In genomic region chr20:5592165-5592564, GRCh38 we compare ENCODE assay signal across 19 cellular contexts. TPM values are rescaled to one million over a fixed set of nuclear protein-coding genes. Genes with fewer than 3 reads are reported as not detected.
DNase-seq lines count a peak whose midpoint lies in the region; ATAC-seq and TF ChIP-seq lines count a peak whose summit lies in the region.
"Had no signal": no experiment of that assay in that cellular context is flagged by ENCODE, and none has a peak within 500 bp of the region (broad histone marks: within the 10 kb centered on the region; RNA-seq: fewer than 3 reads in every experiment).

No MANE protein-coding gene starts in this region.

- H3K27me3 Mint-ChIP-seq in activated CD4-positive, alpha-beta T cell treated with anti-CD3 and anti-CD28 coated beads for 36 hours = no peaks in the 10 kb centered on the region
- no peaks in the 10 kb centered on the region for H3K27me3 Mint-ChIP-seq in activated T-helper 2 cell treated with anti-CD3 and anti-CD28 coated beads, Interferon-gamma antibody, Interleukin-2, Interleukin-4, amounts not matched to agents 10 μg/mL and 5 μg/mL and 100 μg/mL, durations not matched to agents 14 hours and 24 hours and 36 hours (ENCODE audit: low read depth)
- H3K27me3 Mint-ChIP-seq in natural killer cell (ENCODE audit: low read depth in 2 of 2) = no peaks in the 10 kb centered on the region

- H2BK20ac ChIP-seq in IMR-90 (ENCODE audit: low read depth, low read length) = no peak overlapping the region

- no peak for TF ChIP-seq POLR2A in IMR-90 (IDR thresholded peaks at IDR 0.05; ENCODE audit: low read depth, low read length)
- no peak for TF ChIP-seq POLR2A in vagina (IDR thresholded peaks at IDR 0.05)

- no peak overlapping the region for H3K56ac ChIP-seq in IMR-90 (ENCODE audit: extremely low read depth, insufficient read depth, low read length)

- no peak overlapping the region for H3K4ac ChIP-seq in IMR-90 (ENCODE audit: low read depth, low read length)

- no peak overlapping the region for H2BK5ac ChIP-seq in IMR-90 (ENCODE audit: low read depth, low read length, poor library complexity, severe bottlenecking)

- BruUV-seq in IMR-90 (replicated peaks; lab: Mats Ljungman, UMichigan) = TSS peak; percentile 18

- H3K9me3 ChIP-seq in IMR-90 (ENCODE audit: control insufficient read depth, insufficient read depth, low read length) (no peaks in the 10 kb centered on the region), vagina (no peaks in the 10 kb centered on the region)
- H3K9me3 ChIP-seq: esophagus muscularis mucosa, psoas muscle, SK-N-SH, upper lobe of right lung had no signal

- H3K4me1 Mint-ChIP-seq in activated CD4-positive, alpha-beta T cell treated with anti-CD3 and anti-CD28 coated beads for 36 hours = peaks cover 78% of the 10 kb centered on the region
- H3K4me1 Mint-ChIP-seq in activated T-helper 2 cell treated with anti-CD3 and anti-CD28 coated beads, Interferon-gamma antibody, Interleukin-2, Interleukin-4, amounts not matched to agents 10 μg/mL and 5 μg/mL and 100 μg/mL, durations not matched to agents 14 hours and 24 hours and 36 hours (ENCODE audit: low read depth) = peaks cover 64% of the 10 kb centered on the region
- peaks cover 27 to 44% of the 10 kb centered on the region in 2 donors for H3K4me1 Mint-ChIP-seq in natural killer cell

- no CpG with 5 or more reads among the region's 3 CpGs for WGBS in IMR-90 (ENCODE audit: extremely low coverage in 2 of 2, insufficient read length in 1 of 2), 2 experiments

- no peak overlapping the region for H2AK9ac ChIP-seq in IMR-90 (replicated peaks; ENCODE audit: low read depth, low read length, poor library complexity)

- intact Hi-C loops in activated CD4-positive, alpha-beta T cell treated with anti-CD3 and anti-CD28 coated beads for 36 hours (cut with DNase I, micrococcal nuclease) = no loop called here
- intact Hi-C loops in IMR-90 (cut with micrococcal nuclease) (no loop called here), natural killer cell (cut with micrococcal nuclease) (no loop called here), vagina (cut with DNase I) (no loop called here)
- intact Hi-C loops in activated T-helper 2 cell treated with anti-CD3 and anti-CD28 coated beads, Interferon-gamma antibody, Interleukin-2, Interleukin-4, amounts not matched to agents 10 μg/mL and 5 μg/mL and 100 μg/mL, durations not matched to agents 14 hours and 24 hours and 36 hours (cut with micrococcal nuclease) = loop anchor here (2.0 to 5.0 kb wide), 2 partner anchors 67 to 80 kb away; no protein-coding TSS in a partner anchor

- TF ChIP-seq CTCF in IMR-90 (conservative IDR thresholded peaks at IDR 0.05; ENCODE audit: low read depth, low read length) = no peak
- no peak for TF ChIP-seq CTCF in natural killer cell (IDR thresholded peaks at IDR 0.05)
- TF ChIP-seq CTCF in vagina (IDR thresholded peaks at IDR 0.05) = no peak

- CTCF ChIA-PET in activated CD4-positive, alpha-beta T cell treated with anti-CD3 and anti-CD28 coated beads for 36 hours (lab: Charles Lee) = interaction anchor here (0.8 to 2.5 kb wide), 6 partner anchors 11 to 195 kb away, joined by 3 to 16 read pairs (median 4); no protein-coding TSS in a partner anchor
- CTCF ChIA-PET in IMR-90 (lab: Yijun Ruan, JAX) = no interaction called here

- H3K4me1 ChIP-seq in IMR-90 (ENCODE audit: control insufficient read depth, insufficient read depth, low read length) (peaks cover 3% of the 10 kb centered on the region; the same call in 1 of the 2 replicates), vagina (no peaks in the 10 kb centered on the region)
- H3K4me1 ChIP-seq: psoas muscle had no signal

- no peak overlapping the region for H2AFZ ChIP-seq in IMR-90 (replicated peaks; ENCODE audit: low read length, poor library complexity)

- H2AK5ac ChIP-seq in IMR-90 (ENCODE audit: low read depth, low read length) = no peak overlapping the region

- H2BK15ac ChIP-seq in IMR-90 (ENCODE audit: low read depth, low read length) = no peak overlapping the region

- H3K9me1 ChIP-seq in IMR-90 (ENCODE audit: insufficient read depth, low read length) = no peaks in the 10 kb centered on the region

- in situ Hi-C loops in IMR-90 (cut with MboI; ENCODE audit: low sequenced_read_pairs) = no loop called here

- peak overlapping the region; percentile 32 for H3K4me3 Mint-ChIP-seq in activated CD4-positive, alpha-beta T cell treated with anti-CD3 and anti-CD28 coated beads for 36 hours
- H3K4me3 Mint-ChIP-seq in activated T-helper 2 cell treated with anti-CD3 and anti-CD28 coated beads, Interferon-gamma antibody, Interleukin-2, Interleukin-4, amounts not matched to agents 10 μg/mL and 5 μg/mL and 100 μg/mL, durations not matched to agents 14 hours and 24 hours and 36 hours (ENCODE audit: low read depth) = peak overlapping the region; percentile 58
- H3K4me3 Mint-ChIP-seq in natural killer cell = peak overlapping the region; percentile 75
- H3K4me3 Mint-ChIP-seq: CD14-positive monocyte, nephron had no signal

- no peak overlapping the region for H4K91ac ChIP-seq in IMR-90 (ENCODE audit: insufficient read depth, low read depth, low read length)

- TF ChIP-seq RAD21 in IMR-90 (IDR thresholded peaks at IDR 0.05; ENCODE audit: low read length) = no peak

- ATAC-seq in activated CD4-positive, alpha-beta T cell treated with anti-CD3 and anti-CD28 coated beads for 36 hours = no peak
- ATAC-seq in IMR-90 (ENCODE audit: low read depth) = no peak
- no peak for ATAC-seq in natural killer cell
- ATAC-seq: psoas muscle, upper lobe of right lung had no signal

- POLR2A ChIA-PET in activated CD4-positive, alpha-beta T cell treated with anti-CD3 and anti-CD28 coated beads for 36 hours (lab: Charles Lee) = interaction anchor here (2.8 kb wide), 1 partner anchor 13 kb away, joined by 17 read pairs; no protein-coding TSS in a partner anchor
- POLR2A ChIA-PET in IMR-90 (lab: Charles Lee; ENCODE audit: unreplicated experiment) = no interaction called here

- H3K18ac ChIP-seq in IMR-90 (ENCODE audit: low read depth, low read length) = no peak overlapping the region

- H4K8ac ChIP-seq in IMR-90 (ENCODE audit: low read depth in 2 of 2, low read length in 2 of 2) = no peak overlapping the region

- no peak for DNase-seq in activated CD4-positive, alpha-beta T cell treated with anti-CD3 and anti-CD28 coated beads for 36 hours
- DNase-seq in activated CD4-positive, alpha-beta T cell treated with anti-CD3 and anti-CD28 coated beads for 4 hours = no peak
- DNase-seq in IMR-90 (no peak), natural killer cell (no peak), inferior parietal cortex (ENCODE audit: extremely low spot score) (no peak), vagina (ENCODE audit: extremely low spot score in 2 of 2) (no peak), DMS 273 (lab: John Stamatoyannopoulos, UW; ENCODE audit: unreplicated experiment) (no peak)
- no peak for DNase-seq in activated T-helper 2 cell treated with anti-CD3 and anti-CD28 coated beads, Interferon-gamma antibody, Interleukin-2, Interleukin-4, amounts not matched to agents 10 μg/mL and 5 μg/mL and 100 μg/mL, durations not matched to agents 14 hours and 24 hours and 36 hours (ENCODE audit: low spot score)
- DNase-seq: DMS79; NCI-H1436 treated with DMSO at 0.1 percent for 48 hours; psoas muscle; SK-N-SH; stimulated activated naive CD4-positive, alpha-beta T cell; upper lobe of right lung had no signal

- no peak overlapping the region for H3K23ac ChIP-seq in IMR-90 (ENCODE audit: low read depth, low read length)

- H4K5ac ChIP-seq in IMR-90 (ENCODE audit: low read depth, low read length) = no peak overlapping the region

- H3K27ac Mint-ChIP-seq in activated CD4-positive, alpha-beta T cell treated with anti-CD3 and anti-CD28 coated beads for 36 hours = peak overlapping the region; percentile 83
- peak overlapping the region; percentile 90 for H3K27ac Mint-ChIP-seq in activated T-helper 2 cell treated with anti-CD3 and anti-CD28 coated beads, Interferon-gamma antibody, Interleukin-2, Interleukin-4, amounts not matched to agents 10 μg/mL and 5 μg/mL and 100 μg/mL, durations not matched to agents 14 hours and 24 hours and 36 hours
- peak overlapping the region; percentile 91 to 95 for H3K27ac Mint-ChIP-seq in natural killer cell
- H3K27ac Mint-ChIP-seq: CD14-positive monocyte, nephron had no signal

- no peak overlapping the region for H3K14ac ChIP-seq in IMR-90 (replicated peaks; ENCODE audit: low read depth, low read length)

- H3K4me3 ChIP-seq in IMR-90 (ENCODE audit: insufficient read depth, low read depth, low read length) = no peak overlapping the region
- H3K4me3 ChIP-seq in vagina = no peak overlapping the region
- H3K4me3 ChIP-seq: cardiac muscle cell, esophagus muscularis mucosa, lung, psoas muscle, upper lobe of right lung had no signal

- H3K27ac ChIP-seq in IMR-90 (ENCODE audit: insufficient read depth, low read length) = no peak overlapping the region
- H3K27ac ChIP-seq in vagina = no peak overlapping the region
- H3K27ac ChIP-seq: cardiac muscle cell, esophagus muscularis mucosa, psoas muscle had no signal

- no peak overlapping the region for H3K4me2 ChIP-seq in IMR-90 (ENCODE audit: low read depth, low read length)
- H3K4me2 ChIP-seq: SK-N-SH had no signal

- H3K27me3 ChIP-seq in IMR-90 (ENCODE audit: control insufficient read depth, insufficient read depth, low read length) = no peaks in the 10 kb centered on the region
- no peaks in the 10 kb centered on the region for H3K27me3 ChIP-seq in vagina
- H3K27me3 ChIP-seq: cardiac muscle cell, esophagus muscularis mucosa, upper lobe of right lung had no signal

- H3K9ac ChIP-seq in IMR-90 (ENCODE audit: low read depth, low read length) = no peak overlapping the region
- H3K9ac ChIP-seq: SK-N-SH had no signal

- no peaks in the 10 kb centered on the region for H3K9me3 Mint-ChIP-seq in activated CD4-positive, alpha-beta T cell treated with anti-CD3 and anti-CD28 coated beads for 36 hours (ENCODE audit: low read depth)
- no peaks in the 10 kb centered on the region for H3K9me3 Mint-ChIP-seq in activated T-helper 2 cell treated with anti-CD3 and anti-CD28 coated beads, Interferon-gamma antibody, Interleukin-2, Interleukin-4, amounts not matched to agents 10 μg/mL and 5 μg/mL and 100 μg/mL, durations not matched to agents 14 hours and 24 hours and 36 hours
- H3K9me3 Mint-ChIP-seq in natural killer cell = no peaks in the 10 kb centered on the region
- H3K9me3 Mint-ChIP-seq: nephron had no signal

- H3K36me3 ChIP-seq in IMR-90 (ENCODE audit: control insufficient read depth, insufficient read depth, low read length) (peaks cover 56% of the 10 kb centered on the region), vagina (peaks cover 0 to 17% of the 10 kb centered on the region in 2 donors)

- dilution Hi-C loops in IMR-90 (cut with HindIII; ENCODE audit: low sequenced_read_pairs, unreplicated experiment) = loop anchor here (25.0 kb wide), 1 partner anchor 195 kb away; no protein-coding TSS in a partner anchor

- H3K36me3 Mint-ChIP-seq in activated CD4-positive, alpha-beta T cell treated with anti-CD3 and anti-CD28 coated beads for 36 hours (ENCODE audit: low read depth) = peaks cover 50% of the 10 kb centered on the region
- H3K36me3 Mint-ChIP-seq in activated T-helper 2 cell treated with anti-CD3 and anti-CD28 coated beads, Interferon-gamma antibody, Interleukin-2, Interleukin-4, amounts not matched to agents 10 μg/mL and 5 μg/mL and 100 μg/mL, durations not matched to agents 14 hours and 24 hours and 36 hours (ENCODE audit: low read depth) = peaks cover 64% of the 10 kb centered on the region
- peaks cover 6% of the 10 kb centered on the region for H3K36me3 Mint-ChIP-seq in natural killer cell

- no peak overlapping the region for H2BK120ac ChIP-seq in IMR-90 (ENCODE audit: low read depth, low read length)

- peaks cover 23% of the 10 kb centered on the region for H4K20me1 ChIP-seq in IMR-90 (ENCODE audit: insufficient read depth, low read length)

- peaks cover 15 to 38% of the 10 kb centered on the region in 2 experiments for H3K79me1 ChIP-seq in IMR-90 (ENCODE audit: low read depth in 1 of 2, low read length in 2 of 2)

RNA-seq across cellular contexts. Expression of gene GPCPD1, which starts 18.6 kb away (rescaled TPM):
- 10 to 100 TPM; 18.5 to 26.0 TPM for total RNA-seq in activated CD4-positive, alpha-beta T cell treated with anti-CD3 and anti-CD28 coated beads for 36 hours
- total RNA-seq in IMR-90 (2012; rRNA removed) (10.8 and 15.6 TPM in 2 replicates), natural killer cell (100 to 1,000 TPM; 121 to 134 (median 124) TPM), vagina (14.7 TPM)
- polyA plus RNA-seq in IMR-90 (2012; rRNA removed) = 7.3 and 9.5 TPM in 2 replicates
- polyA plus RNA-seq in IMR-90 (2012; cell fraction: cytosol; rRNA removed) = 1.3 and 1.7 TPM in 2 replicates
- 4.9 and 39.2 TPM in 2 replicates for polyA plus RNA-seq in IMR-90 (2012; cell fraction: nucleus; rRNA removed; ENCODE audit: low replicate concordance)
- 35.9 and 36.0 TPM in 2 replicates for total RNA-seq in activated T-helper 2 cell treated with anti-CD3 and anti-CD28 coated beads, Interferon-gamma antibody, Interleukin-2, Interleukin-4, amounts not matched to agents 10 μg/mL and 5 μg/mL and 100 μg/mL, durations not matched to agents 14 hours and 24 hours and 36 hours
